In the genomic region with DNA sequence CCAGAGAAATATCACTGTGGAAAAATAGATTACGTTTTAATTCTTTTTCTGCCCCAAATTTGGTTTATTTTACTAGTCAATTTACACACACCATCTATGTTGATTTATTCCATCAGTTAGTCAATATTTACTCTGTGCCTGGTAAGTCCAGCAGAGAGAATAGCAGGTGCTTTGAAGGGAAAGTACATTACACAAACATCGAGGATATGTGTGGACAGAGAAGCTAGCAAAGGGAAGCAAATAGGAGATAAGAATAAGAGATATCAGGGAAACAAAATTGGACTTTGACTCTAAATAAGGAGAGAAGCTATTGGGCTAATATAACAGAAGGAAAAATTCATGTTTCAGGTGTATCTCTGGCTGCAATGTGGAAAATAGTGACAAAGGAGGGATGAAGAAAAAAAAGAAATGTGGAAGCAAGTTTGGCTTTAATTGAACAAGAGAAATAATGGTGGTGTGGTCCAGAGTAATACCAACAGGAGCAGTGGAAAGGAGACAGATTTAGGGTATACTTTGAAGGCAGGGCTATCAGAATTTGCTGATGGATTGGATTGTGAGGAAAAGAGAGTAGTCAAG, we compare ENCODE assay signal across 22 cellular contexts.
A peak's percentile ranks its signal among the peaks of the same experiment; 100 is the strongest.
DNase-seq lines count a peak whose midpoint lies in the region; ATAC-seq and TF ChIP-seq lines count a peak whose summit lies in the region.
"Had no signal": no experiment of that assay in that cellular context is flagged by ENCODE, and none has a peak within 500 bp of the region (broad histone marks: within the 10 kb centered on the region; RNA-seq: fewer than 3 reads in every experiment).

No MANE protein-coding gene starts in this region.

- 56 to 60% methylated on average over 2 of the region's 2 CpGs for WGBS in upper lobe of left lung, 2 donors

- DNase-seq in HuH-7 (ENCODE audit: low spot score): peak; percentile 23
- peak; percentile 59 for DNase-seq in NCI-H345 (lab: John Stamatoyannopoulos, UW)
- peak; percentile 15 for DNase-seq in mucosa of gallbladder (ENCODE audit: low spot score)
- DNase-seq in upper lobe of left lung: no peak
- DNase-seq in activated gamma-delta T cell (lab: John Stamatoyannopoulos, UW): no peak
- no peak for DNase-seq in NCI-H1417 treated with DMSO at 0.1 percent for 48 hours (lab: John Stamatoyannopoulos, UW)
- DNase-seq in NOMO-1 treated with dmso at 0.1 percent for 144 hours (lab: John Stamatoyannopoulos, UW; ENCODE audit: unreplicated experiment): no peak
- DNase-seq: activated CD4-positive, alpha-beta memory T cell treated with anti-CD3 and anti-CD28 coated beads for 36 hours; activated CD4-positive, CD25-positive, alpha-beta regulatory T cell treated with anti-CD3 and anti-CD28 coated beads, Interleukin-2, amount 50 U/mL, for 72 hours; C1 segment of cervical spinal cord; DND-41; GF-D8; HCEC 1CT; Kasumi-1; NCI-H187; nephron progenitor cell; SK-N-SH; stimulated activated naive B cell treated with anti-CD40 and anti-IgM and Interleukin-4, amounts not matched to agents 10 μg/mL and 1 μg/mL and 100 μg/mL, for 72 hours; upper lobe of right lung had no signal

- H3K9me3 ChIP-seq in upper lobe of left lung: no peaks in the 10 kb centered on the region
- H3K9me3 ChIP-seq: SK-N-SH, suprapubic skin, upper lobe of right lung had no signal

- no peak for ATAC-seq in upper lobe of left lung (ENCODE audit: low FRiP score in 2 of 2)
- ATAC-seq: activated T-helper 17 cell treated with anti-CD3 and anti-CD28 coated beads, Interleukin-2, amount 50 U/mL, for 72 hours; stimulated activated naive B cell treated with anti-CD40 and anti-IgM and Interleukin-4, amounts not matched to agents 10 μg/mL and 1 μg/mL and 100 μg/mL, for 72 hours; upper lobe of right lung had no signal

- H3K27ac ChIP-seq in VCaP (peak overlapping the region; percentile 74), upper lobe of left lung (no peak overlapping the region)
- H3K27ac ChIP-seq: suprapubic skin, upper lobe of right lung had no signal

- TF ChIP-seq EP300 in upper lobe of left lung (IDR thresholded peaks at IDR 0.05): no peak

- TF ChIP-seq CTCF in VCaP (conservative IDR thresholded peaks at IDR 0.05) (no peak), upper lobe of left lung (IDR thresholded peaks at IDR 0.05) (no peak)

- no peaks in the 10 kb centered on the region for H3K36me3 ChIP-seq in upper lobe of left lung
- H3K36me3 ChIP-seq: suprapubic skin, upper lobe of right lung had no signal

- no peak for TF ChIP-seq POLR2A in upper lobe of left lung (IDR thresholded peaks at IDR 0.05)

- H3K27me3 ChIP-seq in upper lobe of left lung: no peaks in the 10 kb centered on the region
- H3K27me3 ChIP-seq: suprapubic skin, upper lobe of right lung had no signal

- no peak overlapping the region for H3K4me3 ChIP-seq in upper lobe of left lung
- H3K4me3 ChIP-seq: suprapubic skin, upper lobe of right lung had no signal

- no peaks in the 10 kb centered on the region for H3K4me1 ChIP-seq in upper lobe of left lung
- H3K4me1 ChIP-seq: suprapubic skin, upper lobe of right lung had no signal

Comparison
In these comparisons a context has a peak if more than half of its experiments do, and no peak if none do; other contexts are left out.
1. DNase-seq: peak in HuH-7 (single experiment), NCI-H345 (single experiment) and mucosa of gallbladder (single experiment); none in upper lobe of left lung (0 of 2), activated gamma-delta T cell (single experiment), NCI-H1417 treated with DMSO at 0.1 percent for 48 hours (single experiment) and NOMO-1 treated with dmso at 0.1 percent for 144 hours (single experiment).